8 cellular contexts compared by ENCODE assay signal in the genomic region with DNA sequence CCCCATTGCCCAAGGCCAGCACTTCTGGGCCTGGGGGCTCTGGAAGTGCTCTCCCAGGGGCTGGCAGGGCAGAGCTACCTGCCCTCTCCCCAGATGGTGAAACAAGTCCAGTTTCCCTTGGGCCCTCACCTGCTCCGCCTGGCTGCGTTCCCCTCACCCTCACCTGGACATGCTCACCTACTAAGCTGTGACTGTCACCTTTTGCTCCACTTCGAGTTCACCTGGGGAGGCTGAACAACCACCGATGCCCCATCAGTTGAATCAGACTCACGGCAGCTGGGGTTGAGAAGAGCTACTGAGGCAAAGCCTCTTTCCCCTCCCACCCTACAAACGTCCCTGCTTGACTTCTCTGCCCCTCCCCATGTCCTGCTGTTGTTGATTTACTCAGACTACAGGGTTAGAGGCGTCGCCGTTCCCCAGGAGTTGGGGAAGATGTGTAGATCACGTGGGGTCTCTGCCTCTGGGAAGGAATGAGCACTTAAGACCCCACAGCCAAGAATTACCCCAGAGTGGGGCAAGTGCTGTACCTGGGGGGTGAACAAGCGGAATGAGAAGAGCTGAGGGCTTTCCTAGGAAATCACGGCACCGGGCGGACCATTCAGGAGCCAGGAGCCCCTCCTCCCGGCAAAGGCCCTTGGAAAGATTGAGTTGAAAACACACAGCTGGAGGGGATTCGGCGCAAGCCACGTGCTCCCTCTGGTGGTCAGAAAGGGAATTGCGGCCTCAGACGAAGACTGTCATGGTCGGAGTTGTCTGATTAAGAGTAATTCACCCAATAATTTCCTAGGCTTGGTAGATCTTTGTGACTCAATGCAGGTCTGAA. TPM values are rescaled to one million over a fixed set of nuclear protein-coding genes. Genes with fewer than 3 reads are reported as not detected.
DNase-seq lines count a peak whose midpoint lies in the region; TF ChIP-seq lines count a peak whose summit lies in the region.

No MANE protein-coding gene starts in this region.

- H3K36me3 ChIP-seq in neuronal stem cell (replicated peaks in 1 of 2; ENCODE audit: control insufficient read depth in 2 of 2, insufficient read depth in 2 of 2, low read length in 2 of 2) = no peaks in the 10 kb centered on the region

- intact Hi-C loops in activated T-helper 2 cell treated with anti-CD3 and anti-CD28 coated beads, Interferon-gamma antibody, Interleukin-2, Interleukin-4, amounts not matched to agents 10 μg/mL and 5 μg/mL and 100 μg/mL, durations not matched to agents 14 hours and 24 hours and 36 hours (cut with micrococcal nuclease) = loop anchor here (1.0 to 5.0 kb wide), 4 partner anchors 8 to 585 kb away; a partner anchor contains a TSS

- H3K9me3 Mint-ChIP-seq in activated T-helper 2 cell treated with anti-CD3 and anti-CD28 coated beads, Interferon-gamma antibody, Interleukin-2, Interleukin-4, amounts not matched to agents 10 μg/mL and 5 μg/mL and 100 μg/mL, durations not matched to agents 14 hours and 24 hours and 36 hours = no peaks in the 10 kb centered on the region

- H2BK15ac ChIP-seq in neuronal stem cell (ENCODE audit: low read length) = peak overlapping the region; percentile 77

- peak overlapping the region; percentile 49 for H3K4me2 ChIP-seq in neuronal stem cell (ENCODE audit: insufficient read depth, low read length, poor library complexity, severe bottlenecking)

- peak overlapping the region; percentile 85 for H2BK5ac ChIP-seq in neuronal stem cell (ENCODE audit: low read length)

- peak; percentile 99 for TF ChIP-seq CTCF in fibroblast of villous mesenchyme (IDR thresholded peaks at IDR 0.05; ENCODE audit: insufficient read depth, low read depth, low read length)

- H3K27me3 ChIP-seq in neuronal stem cell (ENCODE audit: control insufficient read depth in 3 of 3, insufficient read depth in 3 of 3, low read depth in 1 of 3, low read length in 3 of 3) = peaks cover 0 to 19% (median 0%) of the 10 kb centered on the region in 3 experiments

- no peak overlapping the region for H3K14ac ChIP-seq in neuronal stem cell (ENCODE audit: low read length)

- H3K27me3 Mint-ChIP-seq in activated T-helper 2 cell treated with anti-CD3 and anti-CD28 coated beads, Interferon-gamma antibody, Interleukin-2, Interleukin-4, amounts not matched to agents 10 μg/mL and 5 μg/mL and 100 μg/mL, durations not matched to agents 14 hours and 24 hours and 36 hours (ENCODE audit: low read depth) = no peaks in the 10 kb centered on the region

- H3K79me1 ChIP-seq in neuronal stem cell (ENCODE audit: low read depth, low read length) = no peaks in the 10 kb centered on the region

- H2AFZ ChIP-seq in neuronal stem cell (ENCODE audit: low read length) = peak overlapping the region; percentile 77

- H2BK12ac ChIP-seq in neuronal stem cell (ENCODE audit: low read length) = peak overlapping the region; percentile 75

- peak overlapping the region; percentile 96 for H3K27ac Mint-ChIP-seq in activated T-helper 2 cell treated with anti-CD3 and anti-CD28 coated beads, Interferon-gamma antibody, Interleukin-2, Interleukin-4, amounts not matched to agents 10 μg/mL and 5 μg/mL and 100 μg/mL, durations not matched to agents 14 hours and 24 hours and 36 hours

- no peak overlapping the region for H4K8ac ChIP-seq in neuronal stem cell (ENCODE audit: low read depth, low read length)

- DNase-seq in SIG-M5 treated with dmso at 0.1 percent for 504 hours (lab: John Stamatoyannopoulos, UW; ENCODE audit: unreplicated experiment) = peak; percentile 46
- DNase-seq in SIG-M5 (lab: John Stamatoyannopoulos, UW) = no peak
- DNase-seq in KG1 (lab: John Stamatoyannopoulos, UW) = peak; percentile 87
- peak; percentile 65 for DNase-seq in RPMI7951 (ENCODE audit: low read depth)
- DNase-seq in activated T-helper 2 cell treated with anti-CD3 and anti-CD28 coated beads, Interferon-gamma antibody, Interleukin-2, Interleukin-4, amounts not matched to agents 10 μg/mL and 5 μg/mL and 100 μg/mL, durations not matched to agents 14 hours and 24 hours and 36 hours (ENCODE audit: low spot score) = peak; percentile 78
- DNase-seq in fibroblast of villous mesenchyme (ENCODE audit: low read depth) = peak; percentile 70
- peak; percentile 84 for DNase-seq in neuronal stem cell (ENCODE audit: low spot score)
- peak; percentile 33 for DNase-seq in stromal cell of bone marrow (ENCODE audit: low read depth)

- no peak overlapping the region for H3K27ac ChIP-seq in neuronal stem cell (replicated peaks; ENCODE audit: low read length)

- no peak overlapping the region for H3K9ac ChIP-seq in neuronal stem cell (ENCODE audit: low read depth, low read length, poor library complexity)

- H3K23ac ChIP-seq in neuronal stem cell (ENCODE audit: low read depth, low read length, poor library complexity) = peak overlapping the region; percentile 49

- H3K9me3 ChIP-seq in neuronal stem cell (replicated peaks in 1 of 2; ENCODE audit: control insufficient read depth in 2 of 2, insufficient read depth in 1 of 2, low read depth in 1 of 2, low read length in 2 of 2) = no peaks in the 10 kb centered on the region

- no peak overlapping the region for H2BK120ac ChIP-seq in neuronal stem cell (ENCODE audit: low read depth, low read length)

- peak overlapping the region; percentile 50 for H3K18ac ChIP-seq in neuronal stem cell (ENCODE audit: low read length)

- H3K4me3 Mint-ChIP-seq in activated T-helper 2 cell treated with anti-CD3 and anti-CD28 coated beads, Interferon-gamma antibody, Interleukin-2, Interleukin-4, amounts not matched to agents 10 μg/mL and 5 μg/mL and 100 μg/mL, durations not matched to agents 14 hours and 24 hours and 36 hours (ENCODE audit: low read depth) = peak overlapping the region; percentile 55

- peaks cover 20 to 29% of the 10 kb centered on the region in 2 donors for H3K4me1 ChIP-seq in neuronal stem cell (ENCODE audit: control insufficient read depth in 2 of 2, insufficient read depth in 1 of 2, low read depth in 1 of 2, low read length in 2 of 2)

- WGBS in neuronal stem cell (ENCODE audit: extremely low coverage in 2 of 2, insufficient read length in 2 of 2, insufficient replicate concordance in 1 of 2), 2 donors = no CpG with 5 or more reads among the region's 21 CpGs

- H3K4me3 ChIP-seq in fibroblast of villous mesenchyme (ENCODE audit: low read depth, low read length) (peak overlapping the region; percentile 23), neuronal stem cell (ENCODE audit: low read length in 2 of 2) (no peak overlapping the region)

- no peaks in the 10 kb centered on the region for H3K36me3 Mint-ChIP-seq in activated T-helper 2 cell treated with anti-CD3 and anti-CD28 coated beads, Interferon-gamma antibody, Interleukin-2, Interleukin-4, amounts not matched to agents 10 μg/mL and 5 μg/mL and 100 μg/mL, durations not matched to agents 14 hours and 24 hours and 36 hours (ENCODE audit: low read depth)

- H3K4ac ChIP-seq in neuronal stem cell (ENCODE audit: low read length) = no peak overlapping the region

- peaks cover 56% of the 10 kb centered on the region for H3K4me1 Mint-ChIP-seq in activated T-helper 2 cell treated with anti-CD3 and anti-CD28 coated beads, Interferon-gamma antibody, Interleukin-2, Interleukin-4, amounts not matched to agents 10 μg/mL and 5 μg/mL and 100 μg/mL, durations not matched to agents 14 hours and 24 hours and 36 hours (ENCODE audit: low read depth)

- peak overlapping the region; percentile 98 for H2AK5ac ChIP-seq in neuronal stem cell (ENCODE audit: low read depth, low read length)

- no peak overlapping the region for H4K91ac ChIP-seq in neuronal stem cell (ENCODE audit: low read depth, low read length, poor library complexity)

RNA-seq across cellular contexts. Expression of a gene that starts 7.1 kb away (rescaled TPM):
- 0.10 TPM in 1 of 2 replicates, not detected in the other for total RNA-seq in RPMI7951 (2014; rRNA removed; shearing (Covaris generic))
- 0.48 and 0.51 TPM in 2 replicates for total RNA-seq in activated T-helper 2 cell treated with anti-CD3 and anti-CD28 coated beads, Interferon-gamma antibody, Interleukin-2, Interleukin-4, amounts not matched to agents 10 μg/mL and 5 μg/mL and 100 μg/mL, durations not matched to agents 14 hours and 24 hours and 36 hours
- total RNA-seq in fibroblast of villous mesenchyme = not detected in 2 replicates
- polyA plus RNA-seq in neuronal stem cell (2013, experiment 1 of 2) = 4.1 TPM
- 3.3 TPM for polyA plus RNA-seq in neuronal stem cell (2013, experiment 2 of 2)

RNA-seq across cellular contexts. Expression of a gene that starts 20.4 kb away (rescaled TPM):
- total RNA-seq in RPMI7951 (2014; rRNA removed; shearing (Covaris generic)) = not detected in 2 replicates
- not detected in 2 replicates for total RNA-seq in activated T-helper 2 cell treated with anti-CD3 and anti-CD28 coated beads, Interferon-gamma antibody, Interleukin-2, Interleukin-4, amounts not matched to agents 10 μg/mL and 5 μg/mL and 100 μg/mL, durations not matched to agents 14 hours and 24 hours and 36 hours
- total RNA-seq in fibroblast of villous mesenchyme = not detected in 2 replicates
- 0.47 TPM for polyA plus RNA-seq in neuronal stem cell (2013, experiment 1 of 2)
- polyA plus RNA-seq in neuronal stem cell (2013, experiment 2 of 2) = 0.50 TPM

RNA-seq across cellular contexts. Expression of a gene that starts 59.0 kb away (rescaled TPM):
- total RNA-seq in RPMI7951 (2014; rRNA removed; shearing (Covaris generic)) = 0.24 and 0.78 TPM in 2 replicates
- 0.11 and 0.18 TPM in 2 replicates for total RNA-seq in activated T-helper 2 cell treated with anti-CD3 and anti-CD28 coated beads, Interferon-gamma antibody, Interleukin-2, Interleukin-4, amounts not matched to agents 10 μg/mL and 5 μg/mL and 100 μg/mL, durations not matched to agents 14 hours and 24 hours and 36 hours
- not detected in 2 replicates for total RNA-seq in fibroblast of villous mesenchyme
- polyA plus RNA-seq in neuronal stem cell (2013, experiment 1 of 2) = 291 TPM
- 288 TPM for polyA plus RNA-seq in neuronal stem cell (2013, experiment 2 of 2)
